Comparison of ENCODE assay signal across 11 cellular contexts in genomic region chr5:124061663-124062062, GRCh38.
DNase-seq lines count a peak whose midpoint lies in the region; ATAC-seq and TF ChIP-seq lines count a peak whose summit lies in the region.
"Had no signal": no experiment of that assay in that cellular context is flagged by ENCODE, and none has a peak within 500 bp of the region (broad histone marks: within the 10 kb centered on the region; RNA-seq: fewer than 3 reads in every experiment).

No MANE protein-coding gene starts in this region.

- no peak overlapping the region for H2AFZ ChIP-seq in IMR-90 (replicated peaks; ENCODE audit: low read length, poor library complexity)
- H2AFZ ChIP-seq: neural progenitor cell had no signal

- H2BK120ac ChIP-seq in IMR-90 (ENCODE audit: low read depth, low read length): no peak overlapping the region

- dilution Hi-C loops in IMR-90 (cut with HindIII; ENCODE audit: low sequenced_read_pairs, unreplicated experiment): no loop called here

- H3K36me3 Mint-ChIP-seq in activated CD4-positive, alpha-beta T cell treated with anti-CD3 and anti-CD28 coated beads for 36 hours (ENCODE audit: low read depth): no peaks in the 10 kb centered on the region
- H3K36me3 Mint-ChIP-seq: neural progenitor cell had no signal

- H3K4me2 ChIP-seq in IMR-90 (ENCODE audit: low read depth, low read length): no peak overlapping the region
- H3K4me2 ChIP-seq: neural progenitor cell had no signal

- no peaks in the 10 kb centered on the region for H3K9me3 Mint-ChIP-seq in activated CD4-positive, alpha-beta T cell treated with anti-CD3 and anti-CD28 coated beads for 36 hours (ENCODE audit: low read depth)

- no peaks in the 10 kb centered on the region for H3K27me3 Mint-ChIP-seq in activated CD4-positive, alpha-beta T cell treated with anti-CD3 and anti-CD28 coated beads for 36 hours

- no peaks in the 10 kb centered on the region for H3K79me1 ChIP-seq in IMR-90 (ENCODE audit: low read depth in 1 of 2, low read length in 2 of 2)

- H3K4me3 Mint-ChIP-seq in activated CD4-positive, alpha-beta T cell treated with anti-CD3 and anti-CD28 coated beads for 36 hours: no peak overlapping the region
- H3K4me3 Mint-ChIP-seq: neural progenitor cell had no signal

- no peak overlapping the region for H4K8ac ChIP-seq in IMR-90 (ENCODE audit: low read depth in 2 of 2, low read length in 2 of 2)

- DNase-seq in IMR-90 (peak; percentile 28), NCI-H2196 (lab: John Stamatoyannopoulos, UW; ENCODE audit: unreplicated experiment) (peak; percentile 86), dermis blood vessel endothelial cell (peak; percentile 8), stomach (peak; percentile 75), WERI-Rb-1 (no peak), occipital lobe (lab: John Stamatoyannopoulos, UW) (no peak)
- no peak for DNase-seq in activated CD4-positive, alpha-beta T cell treated with anti-CD3 and anti-CD28 coated beads for 36 hours
- DNase-seq: amniotic stem cell had no signal

- no peak overlapping the region for H3K56ac ChIP-seq in IMR-90 (ENCODE audit: extremely low read depth, insufficient read depth, low read length)

- CTCF ChIA-PET in IMR-90 (lab: Yijun Ruan, JAX): interaction anchor here (1.0 kb wide), 1 partner anchor 47 kb away, joined by 3 read pairs; no protein-coding TSS in a partner anchor
- CTCF ChIA-PET in activated CD4-positive, alpha-beta T cell treated with anti-CD3 and anti-CD28 coated beads for 36 hours (lab: Charles Lee): no interaction called here

- no peak overlapping the region for H2BK20ac ChIP-seq in IMR-90 (ENCODE audit: low read depth, low read length)

- H4K5ac ChIP-seq in IMR-90 (ENCODE audit: low read depth, low read length): no peak overlapping the region

- H3K4me1 Mint-ChIP-seq in activated CD4-positive, alpha-beta T cell treated with anti-CD3 and anti-CD28 coated beads for 36 hours: peaks cover 2% of the 10 kb centered on the region

- no peak overlapping the region for H3K9ac ChIP-seq in IMR-90 (ENCODE audit: low read depth, low read length)
- H3K9ac ChIP-seq: neural progenitor cell had no signal

- no peak for TF ChIP-seq EP300 in stomach (IDR thresholded peaks at IDR 0.05)

- H3K4ac ChIP-seq in IMR-90 (ENCODE audit: low read depth, low read length): no peak overlapping the region

- H3K18ac ChIP-seq in IMR-90 (ENCODE audit: low read depth, low read length): no peak overlapping the region

- WGBS in IMR-90 (ENCODE audit: extremely low coverage in 2 of 2, insufficient read length in 1 of 2), 2 experiments: no CpG with 5 or more reads among the region's 1 CpG
- 31 to 54% (median 44%) methylated on average over 1 of the region's 1 CpG for WGBS in stomach, 5 donors

- H4K20me1 ChIP-seq in IMR-90 (ENCODE audit: insufficient read depth, low read length): no peaks in the 10 kb centered on the region

- no peak overlapping the region for H3K27ac Mint-ChIP-seq in activated CD4-positive, alpha-beta T cell treated with anti-CD3 and anti-CD28 coated beads for 36 hours
- H3K27ac Mint-ChIP-seq: neural progenitor cell had no signal

- no peak for TF ChIP-seq POLR2A in IMR-90 (IDR thresholded peaks at IDR 0.05; ENCODE audit: low read depth, low read length)
- TF ChIP-seq POLR2A in stomach (IDR thresholded peaks at IDR 0.05): no peak

- no peak overlapping the region for H4K91ac ChIP-seq in IMR-90 (ENCODE audit: insufficient read depth, low read depth, low read length)

- no peak overlapping the region for H2AK9ac ChIP-seq in IMR-90 (replicated peaks; ENCODE audit: low read depth, low read length, poor library complexity)

- no peak for TF ChIP-seq CTCF in IMR-90 (conservative IDR thresholded peaks at IDR 0.05; ENCODE audit: low read depth, low read length)
- TF ChIP-seq CTCF in stomach (IDR thresholded peaks at IDR 0.05): no peak
- no peak for TF ChIP-seq CTCF in WERI-Rb-1 (IDR thresholded peaks at IDR 0.05; ENCODE audit: low read depth, low read length)

- no peak overlapping the region for H2BK5ac ChIP-seq in IMR-90 (ENCODE audit: low read depth, low read length, poor library complexity, severe bottlenecking)

- H3K27me3 ChIP-seq in IMR-90 (ENCODE audit: control insufficient read depth, insufficient read depth, low read length): no peaks in the 10 kb centered on the region; the same call in 1 of the 2 replicates
- H3K27me3 ChIP-seq in stomach: no peaks in the 10 kb centered on the region
- no peaks in the 10 kb centered on the region for H3K27me3 ChIP-seq in WERI-Rb-1 (ENCODE audit: insufficient read depth, low read depth, severe bottlenecking)
- H3K27me3 ChIP-seq: neural progenitor cell had no signal

- no peak overlapping the region for H3K27ac ChIP-seq in IMR-90 (ENCODE audit: insufficient read depth, low read length)
- peak overlapping the region in 1 of 5 donors; percentile 46 for H3K27ac ChIP-seq in stomach
- H3K27ac ChIP-seq in WERI-Rb-1: no peak overlapping the region
- H3K27ac ChIP-seq: neural progenitor cell had no signal

- in situ Hi-C loops in IMR-90 (cut with MboI; ENCODE audit: low sequenced_read_pairs): no loop called here

- no peaks in the 10 kb centered on the region for H3K36me3 ChIP-seq in IMR-90 (ENCODE audit: control insufficient read depth, insufficient read depth, low read length)
- no peaks in the 10 kb centered on the region for H3K36me3 ChIP-seq in stomach
- no peaks in the 10 kb centered on the region for H3K36me3 ChIP-seq in WERI-Rb-1
- H3K36me3 ChIP-seq: neural progenitor cell had no signal

- no TSS peak for BruUV-seq in IMR-90 (replicated peaks; lab: Mats Ljungman, UMichigan)

- H3K9me3 ChIP-seq in IMR-90 (ENCODE audit: control insufficient read depth, insufficient read depth, low read length) (no peaks in the 10 kb centered on the region), stomach (no peaks in the 10 kb centered on the region), WERI-Rb-1 (ENCODE audit: severe bottlenecking) (no peaks in the 10 kb centered on the region)

- no peak overlapping the region for H3K14ac ChIP-seq in IMR-90 (replicated peaks; ENCODE audit: low read depth, low read length)

- no peak overlapping the region for H3K23ac ChIP-seq in IMR-90 (ENCODE audit: low read depth, low read length)

- no peaks in the 10 kb centered on the region; the same call in 1 of the 2 replicates for H3K4me1 ChIP-seq in IMR-90 (ENCODE audit: control insufficient read depth, insufficient read depth, low read length)
- peaks cover 19 to 41% (median 30%) of the 10 kb centered on the region in 4 donors for H3K4me1 ChIP-seq in stomach
- H3K4me1 ChIP-seq: neural progenitor cell had no signal

- H2AK5ac ChIP-seq in IMR-90 (ENCODE audit: low read depth, low read length): no peak overlapping the region

- POLR2A ChIA-PET in IMR-90 (lab: Charles Lee; ENCODE audit: unreplicated experiment): no interaction called here
- POLR2A ChIA-PET in activated CD4-positive, alpha-beta T cell treated with anti-CD3 and anti-CD28 coated beads for 36 hours (lab: Charles Lee): no interaction called here

- TF ChIP-seq RAD21 in IMR-90 (IDR thresholded peaks at IDR 0.05; ENCODE audit: low read length): no peak

- H2BK15ac ChIP-seq in IMR-90 (ENCODE audit: low read depth, low read length): no peak overlapping the region

- intact Hi-C loops in IMR-90 (cut with micrococcal nuclease): loop anchor here (1.0 kb wide), 1 partner anchor 32 kb away; no protein-coding TSS in a partner anchor
- intact Hi-C loops in stomach (cut with DNase I; ENCODE audit: low total_unique reads): no loop called here
- intact Hi-C loops in activated CD4-positive, alpha-beta T cell treated with anti-CD3 and anti-CD28 coated beads for 36 hours (cut with DNase I, micrococcal nuclease): no loop called here

- H3K4me3 ChIP-seq in IMR-90 (ENCODE audit: insufficient read depth, low read depth, low read length) (no peak overlapping the region), stomach (no peak overlapping the region), WERI-Rb-1 (ENCODE audit: low read depth, low read length) (no peak overlapping the region)
- H3K4me3 ChIP-seq: neural progenitor cell had no signal

- no peaks in the 10 kb centered on the region for H3K9me1 ChIP-seq in IMR-90 (ENCODE audit: insufficient read depth, low read length)

- ATAC-seq in IMR-90 (ENCODE audit: low read depth) (no peak), HG03135 (IDR thresholded peaks at IDR 0.05; ENCODE audit: unreplicated experiment) (no peak)
- ATAC-seq in activated CD4-positive, alpha-beta T cell treated with anti-CD3 and anti-CD28 coated beads for 36 hours: no peak
- ATAC-seq: esophagus mucosa had no signal

TF ChIP-seq in IMR-90, 13 proteins besides CTCF, POLR2A, EP300 and RAD21:
- peak; percentile 61; the same call in 1 of the 2 replicates for TF ChIP-seq CEBPB (IDR thresholded peaks at IDR 0.05; ENCODE audit: low read depth, low read length)
- TF ChIP-seq BHLHE40 (IDR thresholded peaks at IDR 0.05; ENCODE audit: low read depth, low read length): no peak

Comparison
In these comparisons a context has a peak if more than half of its experiments do, and no peak if none do; other contexts are left out.
1. DNase-seq: peak in IMR-90 (single experiment), NCI-H2196 (single experiment), dermis blood vessel endothelial cell (single experiment) and stomach (single experiment); none in WERI-Rb-1 (single experiment), occipital lobe (single experiment) and activated CD4-positive, alpha-beta T cell treated with anti-CD3 and anti-CD28 coated beads for 36 hours (single experiment).